In the genomic region with DNA sequence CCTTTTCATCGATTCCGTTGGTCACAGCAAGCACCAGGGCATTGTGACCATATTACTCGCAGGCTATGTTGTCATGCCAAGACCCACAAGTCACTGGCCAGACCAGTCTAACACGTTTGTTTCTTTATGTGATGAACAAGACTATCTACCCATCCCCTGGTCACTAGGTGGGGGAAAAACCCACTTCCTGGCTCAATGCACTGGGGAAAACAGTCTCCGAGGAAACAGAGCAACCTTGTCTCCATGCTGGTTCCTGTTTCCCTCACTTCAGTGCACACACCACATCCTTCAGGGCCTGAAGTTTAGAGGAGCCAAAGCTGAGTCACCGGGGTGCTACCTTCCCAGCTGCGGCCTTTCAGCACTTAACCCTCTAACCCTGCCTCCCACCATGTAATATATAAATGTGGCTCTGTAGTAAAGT, we compare ENCODE assay signal across 10 cellular contexts. TPM values are rescaled to one million over a fixed set of nuclear protein-coding genes. Genes with fewer than 3 reads are reported as not detected.
A peak's percentile ranks its signal among the peaks of the same experiment; 100 is the strongest.
DNase-seq lines count a peak whose midpoint lies in the region; ATAC-seq, FAIRE-seq and TF ChIP-seq lines count a peak whose summit lies in the region.
"Had no signal": no experiment of that assay in that cellular context is flagged by ENCODE, and none has a peak within 500 bp of the region (broad histone marks: within the 10 kb centered on the region; RNA-seq: fewer than 3 reads in every experiment).

No MANE protein-coding gene starts in this region.

- TF ChIP-seq CTCF in bronchial epithelial cell (IDR thresholded peaks at IDR 0.05; ENCODE audit: insufficient read depth, low read length, severe bottlenecking): no peak

- peak; percentile 10 for DNase-seq in GDM1 (lab: John Stamatoyannopoulos, UW)
- peak; percentile 89 for DNase-seq in HS-5 (ENCODE audit: low read depth)
- peak; percentile 85 for DNase-seq in bronchial epithelial cell (ENCODE audit: low read depth)
- no peak for DNase-seq in amniotic stem cell (lab: John Stamatoyannopoulos, UW)
- DNase-seq in NCI-H2196 (lab: John Stamatoyannopoulos, UW; ENCODE audit: unreplicated experiment): no peak
- DNase-seq in NCI-H226: no peak
- no peak for DNase-seq in globus pallidus (ENCODE audit: low spot score)

- no peaks in the 10 kb centered on the region for H3K27me3 ChIP-seq in bronchial epithelial cell (ENCODE audit: control insufficient read depth, insufficient read depth, low read length)

- peak; percentile 97 for ATAC-seq in GM21576 (IDR thresholded peaks at IDR 0.05; ENCODE audit: unreplicated experiment)

- H3K36me3 ChIP-seq in bronchial epithelial cell (ENCODE audit: control insufficient read depth, insufficient read depth, low read length): no peaks in the 10 kb centered on the region
- H3K36me3 ChIP-seq: thoracic aorta had no signal

- FAIRE-seq in bronchial epithelial cell (lab: Jason Lieb, UNC): no peak

- H3K4me3 ChIP-seq in bronchial epithelial cell (ENCODE audit: low read depth, low read length): no peak overlapping the region
- H3K4me3 ChIP-seq: thoracic aorta had no signal

RNA-seq across cellular contexts. Expression of a gene that starts 20.9 kb away (rescaled TPM):
- not detected in 2 replicates for total RNA-seq in bronchial epithelial cell
- total RNA-seq: glomerular endothelial cell, thoracic aorta had no signal

Comparison
In these comparisons a context has a peak if more than half of its experiments do, and no peak if none do; other contexts are left out.
1. DNase-seq: peak in GDM1 (single experiment), HS-5 (single experiment) and bronchial epithelial cell (single experiment); none in amniotic stem cell (single experiment), NCI-H2196 (single experiment), NCI-H226 (single experiment) and globus pallidus (single experiment).